Comparison of ENCODE assay signal across 1 cellular context in the genomic region with DNA sequence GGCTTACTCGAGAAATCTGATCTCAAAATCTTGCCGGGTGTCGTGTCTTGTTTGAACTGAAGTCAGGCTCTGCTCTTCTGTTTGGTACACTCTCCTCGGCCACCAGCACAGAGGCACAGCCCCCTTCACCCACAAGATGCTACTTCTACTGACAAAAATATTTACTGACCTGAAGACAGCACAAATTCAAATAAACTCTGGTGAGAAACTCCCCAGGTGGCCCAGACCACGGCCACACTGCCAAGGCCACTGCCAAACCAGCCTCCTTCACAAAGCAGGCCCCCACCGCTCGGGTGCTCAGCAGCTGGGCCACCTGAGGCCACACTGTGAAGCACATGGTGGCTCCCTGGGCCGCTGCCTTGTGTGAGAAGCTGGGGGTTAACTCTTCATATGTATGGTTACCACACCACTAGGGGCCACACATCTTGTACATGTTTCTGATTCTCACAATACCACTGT.
A peak's percentile ranks its signal among the peaks of the same experiment; 100 is the strongest.
TF ChIP-seq lines count a peak whose summit lies in the region.

No MANE protein-coding gene starts in this region.

TF ChIP-seq in K562, 482 proteins besides CTCF, POLR2A, EP300 and RAD21 (continued from another document):
- TF ChIP-seq, protein P1, sequence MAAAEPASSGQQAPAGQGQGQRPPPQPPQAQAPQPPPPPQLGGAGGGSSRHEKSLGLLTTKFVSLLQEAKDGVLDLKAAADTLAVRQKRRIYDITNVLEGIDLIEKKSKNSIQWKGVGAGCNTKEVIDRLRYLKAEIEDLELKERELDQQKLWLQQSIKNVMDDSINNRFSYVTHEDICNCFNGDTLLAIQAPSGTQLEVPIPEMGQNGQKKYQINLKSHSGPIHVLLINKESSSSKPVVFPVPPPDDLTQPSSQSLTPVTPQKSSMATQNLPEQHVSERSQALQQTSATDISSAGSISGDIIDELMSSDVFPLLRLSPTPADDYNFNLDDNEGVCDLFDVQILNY (CRISPR knock-in tag; IDR thresholded peaks at IDR 0.05), result no peak
- TF ChIP-seq, protein P2, sequence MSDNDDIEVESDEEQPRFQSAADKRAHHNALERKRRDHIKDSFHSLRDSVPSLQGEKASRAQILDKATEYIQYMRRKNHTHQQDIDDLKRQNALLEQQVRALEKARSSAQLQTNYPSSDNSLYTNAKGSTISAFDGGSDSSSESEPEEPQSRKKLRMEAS (CRISPR knock-in tag; IDR thresholded peaks at IDR 0.05), result peak; percentile 39; the same call in 1 of the 2 replicates
- TF ChIP-seq MGA (IDR thresholded peaks at IDR 0.05), result 0 out of 2 replicates have a peak, but pooled peaks have one; percentile 12
